8 cellular contexts compared by ENCODE assay signal in genomic region chr14:103846569-103847438, GRCh38. TPM values are rescaled to one million over a fixed set of nuclear protein-coding genes. Genes with fewer than 3 reads are reported as not detected.
A peak's percentile ranks its signal among the peaks of the same experiment; 100 is the strongest.
DNase-seq lines count a peak whose midpoint lies in the region; ATAC-seq, FAIRE-seq and TF ChIP-seq lines count a peak whose summit lies in the region.

No MANE protein-coding gene starts in this region.

- no peak for TF ChIP-seq CTCF in endothelial cell of umbilical vein (IDR thresholded peaks at IDR 0.05; ENCODE audit: extremely low read depth in 1 of 2, insufficient read depth in 1 of 2, low read depth in 1 of 2, low read length in 2 of 2)
- TF ChIP-seq CTCF in uterus (IDR thresholded peaks at IDR 0.05), result no peak

- CTCF ChIA-PET in endothelial cell of umbilical vein (lab: Charles Lee), result interaction anchor here (0.6 kb wide), 1 partner anchor 17 kb away, joined by 3 read pairs; no protein-coding TSS in a partner anchor

- peaks cover 15% of the 10 kb centered on the region for H3K79me2 ChIP-seq in endothelial cell of umbilical vein (ENCODE audit: control insufficient read depth, insufficient read depth, low read length)

- H3K4me1 ChIP-seq in HUES48 (ENCODE audit: control insufficient read depth, insufficient read depth, low read length) (peaks cover 7% of the 10 kb centered on the region), endothelial cell of umbilical vein (ENCODE audit: control insufficient read depth, extremely low read depth, insufficient read depth, low read length) (peaks cover 15% of the 10 kb centered on the region), mucosa of stomach (ENCODE audit: control insufficient read depth, insufficient read depth, low read length) (peaks cover 8% of the 10 kb centered on the region), uterus (peaks cover 0 to 12% of the 10 kb centered on the region in 2 donors)

- POLR2A ChIA-PET in endothelial cell of umbilical vein (lab: Charles Lee), result interaction anchor here (0.7 kb wide), 1 partner anchor 1350 kb away, joined by 3 read pairs; no protein-coding TSS in a partner anchor

- intact Hi-C loops in endothelial cell of umbilical vein (cut with micrococcal nuclease) (loop anchor here (1.0 to 5.0 kb wide), 4 partner anchors 8 to 130 kb away; partner anchors contain the start of genes XRCC3 and ZFYVE21), uterus (cut with DNase I; ENCODE audit: low total_unique reads) (no loop called here)

- H3K4me3 ChIP-seq in HUES48 (ENCODE audit: low read depth, low read length) (peak overlapping the region; percentile 63), endothelial cell of umbilical vein (replicated peaks in 1 of 3; ENCODE audit: insufficient read depth in 1 of 3, low read depth in 1 of 3, low read length in 3 of 3) (peak overlapping the region; percentile 31 to 83 (median 77)), mucosa of stomach (ENCODE audit: low read length) (peak overlapping the region; percentile 23), uterus (peak overlapping the region; percentile 52 to 92)

- no peaks in the 10 kb centered on the region for H3K9me1 ChIP-seq in endothelial cell of umbilical vein (replicated peaks; ENCODE audit: control insufficient read depth, extremely low read depth, insufficient read depth, low read length)

- dilution Hi-C loops in endothelial cell of umbilical vein (cut with MboI; ENCODE audit: extremely low pct_ligation_motif_present, low sequenced_read_pairs), result no loop called here

- peak overlapping the region; percentile 78 for H2AFZ ChIP-seq in endothelial cell of umbilical vein (ENCODE audit: low read depth, low read length)

- H3K27ac ChIP-seq in HUES48 (ENCODE audit: low read depth, low read length), result no peak overlapping the region
- no peak overlapping the region for H3K27ac ChIP-seq in endothelial cell of umbilical vein (ENCODE audit: insufficient read depth, low read depth, low read length)
- peak overlapping the region; percentile 75 to 80 for H3K27ac ChIP-seq in uterus

- H3K36me3 ChIP-seq in HUES48 (ENCODE audit: control insufficient read depth, insufficient read depth, low read length) (no peaks in the 10 kb centered on the region), endothelial cell of umbilical vein (ENCODE audit: control insufficient read depth in 2 of 2, extremely low read depth in 1 of 2, insufficient read depth in 2 of 2, low read length in 2 of 2) (no peaks in the 10 kb centered on the region), mucosa of stomach (ENCODE audit: control insufficient read depth, insufficient read depth, low read length) (no peaks in the 10 kb centered on the region), uterus (no peaks in the 10 kb centered on the region)

- H3K9ac ChIP-seq in HUES48 (ENCODE audit: low read depth, low read length) (no peak overlapping the region), endothelial cell of umbilical vein (replicated peaks; ENCODE audit: extremely low read depth, insufficient read depth, low read length) (peak overlapping the region; percentile 38), mucosa of stomach (ENCODE audit: low read length) (peak overlapping the region; percentile 63)

- TF ChIP-seq POLR2A in endothelial cell of umbilical vein (IDR thresholded peaks at IDR 0.05; ENCODE audit: low read depth, low read length) (no peak), uterus (IDR thresholded peaks at IDR 0.05) (no peak)

- peaks cover 39% of the 10 kb centered on the region for H3K27me3 ChIP-seq in HUES48 (ENCODE audit: control insufficient read depth, insufficient read depth, low read length)
- H3K27me3 ChIP-seq in endothelial cell of umbilical vein (ENCODE audit: control insufficient read depth in 2 of 2, insufficient read depth in 2 of 2, low read length in 2 of 2), result no peaks in the 10 kb centered on the region
- no peaks in the 10 kb centered on the region for H3K27me3 ChIP-seq in mucosa of stomach (ENCODE audit: control insufficient read depth, insufficient read depth, low read length)
- H3K27me3 ChIP-seq in uterus, result no peaks in the 10 kb centered on the region

- in situ Hi-C loops in G401 (cut with HindIII; ENCODE audit: low sequenced_read_pairs), result no loop called here

- no TSS peak for BruUV-seq in endothelial cell of umbilical vein (replicated peaks; lab: Mats Ljungman, UMichigan)

- H3K9me3 ChIP-seq in HUES48 (ENCODE audit: control insufficient read depth, insufficient read depth, low read length) (no peaks in the 10 kb centered on the region), endothelial cell of umbilical vein (replicated peaks; ENCODE audit: control insufficient read depth, insufficient read depth, low read length) (no peaks in the 10 kb centered on the region), mucosa of stomach (ENCODE audit: control insufficient read depth, low read length) (no peaks in the 10 kb centered on the region), uterus (no peaks in the 10 kb centered on the region)

- DNase-seq in G401 (ENCODE audit: low spot score) (peak; percentile 66), endothelial cell of umbilical vein (ENCODE audit: low read depth, low spot score) (peak; percentile 26), uterus (no peak), SIG-M5 treated with dmso at 0.1 percent for 504 hours (lab: John Stamatoyannopoulos, UW; ENCODE audit: unreplicated experiment) (no peak)
- peak; percentile 7 for DNase-seq in activated CD4-positive, alpha-beta T cell treated with anti-CD3 and anti-CD28 coated beads, Interleukin-2, amount 50 U/mL, for 1 hour

- H3K4me2 ChIP-seq in endothelial cell of umbilical vein (ENCODE audit: insufficient read depth, low read length), result peak overlapping the region; percentile 97

- ATAC-seq in GM21528 (IDR thresholded peaks at IDR 0.05; ENCODE audit: low FRiP score, unreplicated experiment), result peak; percentile 42

- H4K20me1 ChIP-seq in endothelial cell of umbilical vein (replicated peaks; ENCODE audit: control insufficient read depth, extremely low read depth, insufficient read depth, low read length), result no peaks in the 10 kb centered on the region

- FAIRE-seq in endothelial cell of umbilical vein (lab: Jason Lieb, UNC), result no peak

TF ChIP-seq in endothelial cell of umbilical vein, 7 proteins besides CTCF, POLR2A, EP300 and RAD21:
- TF ChIP-seq EZH2 (IDR thresholded peaks at IDR 0.05; ENCODE audit: borderline replicate concordance, low read depth, low read length, severe bottlenecking), result no peak
- no peak for TF ChIP-seq MYC (IDR thresholded peaks at IDR 0.05; ENCODE audit: low read depth, low read length)
- no peak for TF ChIP-seq JUN (IDR thresholded peaks at IDR 0.05; ENCODE audit: borderline replicate concordance, insufficient read depth, insufficient read length, low read depth)
- no peak for TF ChIP-seq POLR2AphosphoS5 (IDR thresholded peaks at IDR 0.05; ENCODE audit: insufficient read depth, low read depth, low read length)
- no peak for TF ChIP-seq MAX (IDR thresholded peaks at IDR 0.05; ENCODE audit: insufficient read depth, insufficient read length)
- TF ChIP-seq GATA2 (IDR thresholded peaks at IDR 0.05; ENCODE audit: insufficient read depth, insufficient read length, low read depth, low read length), result no peak
- no peak for TF ChIP-seq FOS (IDR thresholded peaks at IDR 0.05; ENCODE audit: borderline replicate concordance, insufficient read depth, low read length)

RNA-seq across cellular contexts. Expression of gene PPP1R13B, which starts 0.6 kb away (rescaled TPM):
- total RNA-seq in G401 (2014; rRNA removed; shearing (Covaris generic)), result 9.4 and 12.8 TPM in 2 replicates
- total RNA-seq in endothelial cell of umbilical vein, result 29.3 and 30.0 TPM in 2 replicates
- polyA plus RNA-seq in endothelial cell of umbilical vein, result 10.0 and 10.7 TPM in 2 replicates
- polyA plus RNA-seq in endothelial cell of umbilical vein (2011; cell fraction: cytosol; rRNA removed), result 7.4 and 7.7 TPM in 2 replicates
- polyA plus RNA-seq in endothelial cell of umbilical vein (2011; cell fraction: nucleus; rRNA removed), result 51.1 and 55.4 TPM in 2 replicates
- polyA plus RNA-seq in endothelial cell of umbilical vein (2012), result 10.0 and 12.4 TPM in 2 replicates
- polyA minus RNA-seq in endothelial cell of umbilical vein, result 14.4 and 24.9 TPM in 2 replicates
- polyA minus RNA-seq in endothelial cell of umbilical vein (2011; cell fraction: cytosol; rRNA and poly(A)+ RNA removed), result 4.2 TPM
- 25.2 and 30.9 TPM in 2 replicates for polyA minus RNA-seq in endothelial cell of umbilical vein (2011; cell fraction: nucleus; rRNA and poly(A)+ RNA removed)
- 10 to 100 TPM in 3 of 4 donors, 1 to 10 TPM in 1; 5.6 to 71.6 (median 18.2) TPM for total RNA-seq in uterus

Comparison
In these comparisons a context has a peak if more than half of its experiments do, and no peak if none do; other contexts are left out.
1. DNase-seq: peak in G401 (single experiment), activated CD4-positive, alpha-beta T cell treated with anti-CD3 and anti-CD28 coated beads, Interleukin-2, amount 50 U/mL, for 1 hour (single experiment) and endothelial cell of umbilical vein (single experiment); none in uterus (0 of 2) and SIG-M5 treated with dmso at 0.1 percent for 504 hours (single experiment).
2. H3K27ac ChIP-seq: peak in uterus (2 of 2); none in HUES48 (single experiment) and endothelial cell of umbilical vein (single experiment).
3. H3K4me3 ChIP-seq: peak in every context shown above with its lines; median percentile 77 in endothelial cell of umbilical vein; 72 in uterus; 63 in HUES48; 23 in mucosa of stomach.